ENCODE assay signal across 8 cellular contexts in genomic region chr11:32090774-32091370, GRCh38. TPM values are rescaled to one million over a fixed set of nuclear protein-coding genes. Genes with fewer than 3 reads are reported as not detected.
DNase-seq lines count a peak whose midpoint lies in the region; ATAC-seq and TF ChIP-seq lines count a peak whose summit lies in the region.

TSS of gene RCN1 (plus strand) at chr11:32091074. CDS start at chr11:32091197, 123 bp downstream.

- no peak for TF ChIP-seq CTCF in esophagus muscularis mucosa (IDR thresholded peaks at IDR 0.05)

- H3K4me1 ChIP-seq in esophagus muscularis mucosa (peaks cover 22 to 56% (median 34%) of the 10 kb centered on the region in 4 donors), mucosa of stomach (ENCODE audit: control insufficient read depth, insufficient read depth, low read length) (peaks cover 22% of the 10 kb centered on the region)

- H3K4me3 Mint-ChIP-seq in activated T-cell treated with anti-CD3 and anti-CD28 coated beads, Interleukin-2, amount 50 U/mL, for 4 hours = peak within 1 kb of the TSS; percentile 84

- WGBS in esophagus muscularis mucosa = under 1% methylated on average over 24 of the region's 69 CpGs

- peaks cover 4% of the 10 kb centered on the region for H3K27me3 Mint-ChIP-seq in activated T-cell treated with anti-CD3 and anti-CD28 coated beads, Interleukin-2, amount 50 U/mL, for 4 hours (ENCODE audit: low read depth)

- peak within 1 kb of the TSS; percentile 82 for H3K9ac ChIP-seq in mucosa of stomach (ENCODE audit: low read length)

- H3K27ac ChIP-seq in esophagus muscularis mucosa (replicated peaks in 1 of 4) = peak within 1 kb of the TSS; percentile 82 to 92 (median 84)

- H3K9me3 ChIP-seq in esophagus muscularis mucosa (no peaks in the 10 kb centered on the region), mucosa of stomach (ENCODE audit: control insufficient read depth, low read length) (no peaks in the 10 kb centered on the region)

- H3K4me1 Mint-ChIP-seq in activated T-cell treated with anti-CD3 and anti-CD28 coated beads, Interleukin-2, amount 50 U/mL, for 4 hours (ENCODE audit: low read depth) = peaks cover 41% of the 10 kb centered on the region

- H3K36me3 ChIP-seq in esophagus muscularis mucosa (no peaks in the 10 kb centered on the region), mucosa of stomach (ENCODE audit: control insufficient read depth, insufficient read depth, low read length) (no peaks in the 10 kb centered on the region)

- H3K27me3 ChIP-seq in esophagus muscularis mucosa (no peaks in the 10 kb centered on the region), mucosa of stomach (ENCODE audit: control insufficient read depth, insufficient read depth, low read length) (peaks cover 16% of the 10 kb centered on the region)

- peak; percentile 22 to 25 for DNase-seq in AML-193 (lab: John Stamatoyannopoulos, UW)
- DNase-seq in NCI-H774 (lab: John Stamatoyannopoulos, UW) = peak; percentile 45
- DNase-seq in activated T-cell treated with anti-CD3 and anti-CD28 coated beads, Interleukin-2, amount 50 U/mL, for 4 hours = peak; percentile 34
- no peak for DNase-seq in esophagus muscularis mucosa (ENCODE audit: extremely low spot score)
- DNase-seq in stimulated activated naive CD8-positive, alpha-beta T cell treated with anti-CD3 and anti-CD28 coated beads, Interleukin-15, Interleukin-2, amounts not matched to agents 100 U/mL and 50 U/mL, for 24 hours = peak; percentile 64

- intact Hi-C loops in esophagus muscularis mucosa (cut with DNase I) = no loop called here

- H3K36me3 Mint-ChIP-seq in activated T-cell treated with anti-CD3 and anti-CD28 coated beads, Interleukin-2, amount 50 U/mL, for 4 hours (ENCODE audit: insufficient read depth) = no peaks in the 10 kb centered on the region

- H3K9me3 Mint-ChIP-seq in activated T-cell treated with anti-CD3 and anti-CD28 coated beads, Interleukin-2, amount 50 U/mL, for 4 hours = no peaks in the 10 kb centered on the region

- peak within 1 kb of the TSS; percentile 66 to 97 (median 82) for H3K4me3 ChIP-seq in esophagus muscularis mucosa
- peak within 1 kb of the TSS; percentile 53 for H3K4me3 ChIP-seq in mucosa of stomach (ENCODE audit: low read length)

- no peak for TF ChIP-seq POLR2A in esophagus muscularis mucosa (IDR thresholded peaks at IDR 0.05; ENCODE audit: low read depth)

- peak; percentile 38 for ATAC-seq in GM18873 (IDR thresholded peaks at IDR 0.05; ENCODE audit: low FRiP score, unreplicated experiment)
- ATAC-seq in HG03108 (IDR thresholded peaks at IDR 0.05; ENCODE audit: unreplicated experiment) = peak; percentile 45
- ATAC-seq in activated T-cell treated with anti-CD3 and anti-CD28 coated beads, Interleukin-2, amount 50 U/mL, for 4 hours = peak; percentile 55 to 70
- peak; percentile 65 for ATAC-seq in stimulated activated naive CD8-positive, alpha-beta T cell treated with anti-CD3 and anti-CD28 coated beads, Interleukin-15, Interleukin-2, amounts not matched to agents 100 U/mL and 50 U/mL, for 24 hours

- no peak for TF ChIP-seq EP300 in esophagus muscularis mucosa (IDR thresholded peaks at IDR 0.05)

RNA-seq across cellular contexts. Expression of gene RCN1, which starts in this region (rescaled TPM):
- 10 to 100 TPM; 26.3 to 36.9 (median 26.7) TPM for total RNA-seq in activated T-cell treated with anti-CD3 and anti-CD28 coated beads, Interleukin-2, amount 50 U/mL, for 4 hours
- total RNA-seq in esophagus muscularis mucosa = 10 to 100 TPM; 27.8 to 67.8 (median 48.8) TPM
